ENCODE assay signal across 20 cellular contexts in the genomic region with DNA sequence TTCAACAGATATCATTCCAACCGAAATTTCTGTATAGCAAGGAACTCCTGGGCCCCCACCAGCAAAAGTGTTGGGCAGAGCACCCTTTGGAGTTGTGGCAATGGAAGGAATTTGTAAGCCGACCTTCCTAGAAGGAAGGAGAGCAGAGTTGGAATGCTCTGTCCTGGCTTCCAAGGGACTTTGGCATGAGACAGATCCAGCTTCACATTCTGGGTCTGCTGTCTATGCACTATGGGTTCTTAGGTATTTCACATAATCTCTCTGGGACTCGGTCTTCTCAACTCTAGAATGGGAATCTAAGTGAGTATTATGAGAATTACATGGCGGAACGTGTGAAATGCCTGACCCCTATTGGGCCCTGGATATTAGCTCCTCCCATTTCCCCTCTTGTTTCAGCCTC.
"Had no signal": no experiment of that assay in that cellular context is flagged by ENCODE, and none has a peak within 500 bp of the region (broad histone marks: within the 10 kb centered on the region; RNA-seq: fewer than 3 reads in every experiment).

No MANE protein-coding gene starts in this region.

- H3K9ac ChIP-seq: parathyroid adenoma had no signal

- DNase-seq: cortex of kidney; effector memory CD8-positive, alpha-beta T cell; gastrocnemius medialis; kidney; left lung; mesenchymal stem cell; naive thymus-derived CD8-positive, alpha-beta T cell; stimulated activated CD4-positive, alpha-beta T cell treated with anti-CD3 and anti-CD28 coated beads, Interleukin-12 subunit alpha, Interleukin-12 subunit beta, amount 100 ng/mL, for 4 hours; stimulated activated CD4-positive, alpha-beta T cell treated with anti-CD3 and anti-CD28 coated beads, Interleukin-1b, Interleukin-23, amount 100 ng/mL, for 48 hours; stimulated activated CD4-positive, alpha-beta T cell treated with anti-CD3 and anti-CD28 coated beads, Interleukin-4, amount 100 ng/mL, for 1 hour; stimulated activated CD8-positive, alpha-beta memory T cell treated with anti-CD3 and anti-CD28 coated beads, Interleukin-4, amount 100 ng/mL, for 48 hours; stimulated activated naive CD4-positive, alpha-beta T cell; substantia nigra; testis; tibial artery had no signal

- H3K36me3 ChIP-seq: gastrocnemius medialis, left lung, right lobe of liver, tibial artery, vagina had no signal

- H3K4me1 Mint-ChIP-seq: naive thymus-derived CD8-positive, alpha-beta T cell had no signal

- FAIRE-seq: kidney had no signal

- H3K4me1 ChIP-seq: gastrocnemius medialis, parathyroid adenoma, right lobe of liver, tibial artery had no signal

- H3K27ac Mint-ChIP-seq: effector memory CD8-positive, alpha-beta T cell; naive thymus-derived CD8-positive, alpha-beta T cell; progenitor cell of endocrine pancreas had no signal

- H3K27me3 ChIP-seq: gastrocnemius medialis, left lung, right lobe of liver, testis, vagina had no signal

- ATAC-seq: effector memory CD8-positive, alpha-beta T cell; gastrocnemius medialis; left lung; naive thymus-derived CD8-positive, alpha-beta T cell; right lobe of liver had no signal

- H3K4me3 Mint-ChIP-seq: effector memory CD8-positive, alpha-beta T cell; naive thymus-derived CD8-positive, alpha-beta T cell had no signal

- H3K27ac ChIP-seq: gastrocnemius medialis, left lung, right lobe of liver, testis, tibial artery, vagina had no signal

- H3K9me3 Mint-ChIP-seq: effector memory CD8-positive, alpha-beta T cell; naive thymus-derived CD8-positive, alpha-beta T cell had no signal

- H3K9me3 ChIP-seq: gastrocnemius medialis, left lung, right lobe of liver, testis, tibial artery, vagina had no signal

- H3K4me2 ChIP-seq: smooth muscle cell had no signal

- H3K4me3 ChIP-seq: gastrocnemius medialis, left lung, right lobe of liver, smooth muscle cell, testis, tibial artery, vagina had no signal

- H3K36me3 Mint-ChIP-seq: naive thymus-derived CD8-positive, alpha-beta T cell had no signal

- H3K79me2 ChIP-seq: parathyroid adenoma had no signal
